Comparison of ENCODE assay signal across 8 cellular contexts in genomic region chr22:42820075-42820763, GRCh38. TPM values are rescaled to one million over a fixed set of nuclear protein-coding genes. Genes with fewer than 3 reads are reported as not detected.
DNase-seq lines count a peak whose midpoint lies in the region; ATAC-seq and TF ChIP-seq lines count a peak whose summit lies in the region.

No MANE protein-coding gene starts in this region.

- no peak overlapping the region for H3K4me3 ChIP-seq in neural cell (ENCODE audit: low read length)

- H3K4me2 ChIP-seq in neural cell (ENCODE audit: low read length): no peak overlapping the region

- ATAC-seq in HG03135 (IDR thresholded peaks at IDR 0.05; ENCODE audit: unreplicated experiment) (no peak), GM19328 (IDR thresholded peaks at IDR 0.05; ENCODE audit: unreplicated experiment) (no peak)

- H4K20me1 ChIP-seq in neural cell (ENCODE audit: insufficient read depth): no peaks in the 10 kb centered on the region

- no peaks in the 10 kb centered on the region for H3K9me2 ChIP-seq in neural cell (ENCODE audit: insufficient read depth, low read length)

- no peak overlapping the region for H2AFZ ChIP-seq in neural cell (ENCODE audit: low read depth, low read length)

- peaks cover 2% of the 10 kb centered on the region for H3K9me3 ChIP-seq in neural cell (ENCODE audit: low read length)

- H3F3A ChIP-seq in neural cell (ENCODE audit: insufficient read depth, low read length, poor library complexity, severe bottlenecking): no peaks in the 10 kb centered on the region

- peak; percentile 64 for DNase-seq in GM04503 (ENCODE audit: low read depth)
- DNase-seq in NCI-H460 (ENCODE audit: extremely low read depth, low read depth): peak; percentile 38
- peak; percentile 74 for DNase-seq in dedifferentiated amniotic fluid mesenchymal stem cell (ENCODE audit: extremely low spot score)
- no peak for DNase-seq in 8988T
- DNase-seq in SW480 (ENCODE audit: low spot score): no peak

- no peak for TF ChIP-seq EP300 in neural cell (conservative IDR thresholded peaks at IDR 0.05; ENCODE audit: poor library complexity, severe bottlenecking)

- no peak overlapping the region for H3K27ac ChIP-seq in neural cell (ENCODE audit: low read length)

- TF ChIP-seq CTCF in neural cell (IDR thresholded peaks at IDR 0.05; ENCODE audit: poor library complexity, severe bottlenecking): peak; percentile 71

- peaks cover 10% of the 10 kb centered on the region for H3K36me3 ChIP-seq in neural cell (ENCODE audit: insufficient read depth, low read length)

- TF ChIP-seq RAD21 in neural cell (conservative IDR thresholded peaks at IDR 0.05): peak; percentile 65

- H3K79me2 ChIP-seq in neural cell (replicated peaks; ENCODE audit: insufficient read depth, low read length): no peaks in the 10 kb centered on the region

- no peaks in the 10 kb centered on the region for H3K27me3 ChIP-seq in neural cell (ENCODE audit: insufficient read depth, low read depth, low read length)

- no peak overlapping the region for H3K9ac ChIP-seq in neural cell (ENCODE audit: low read length)

TF ChIP-seq in neural cell, 6 proteins besides CTCF, POLR2A, EP300 and RAD21:
- no peak for TF ChIP-seq TAF1 (IDR thresholded peaks at IDR 0.05; ENCODE audit: low read depth)
- no peak for TF ChIP-seq EZH2 (IDR thresholded peaks at IDR 0.05; ENCODE audit: borderline replicate concordance, insufficient read depth, low read length, poor library complexity, severe bottlenecking)
- no peak for TF ChIP-seq MXI1 (conservative IDR thresholded peaks at IDR 0.05; ENCODE audit: poor library complexity, severe bottlenecking)
- TF ChIP-seq SMC3 (conservative IDR thresholded peaks at IDR 0.05; ENCODE audit: poor library complexity): peak; percentile 62
- TF ChIP-seq REST (IDR thresholded peaks at IDR 0.05; ENCODE audit: borderline replicate concordance): no peak
- TF ChIP-seq POLR2AphosphoS5 (IDR thresholded peaks at IDR 0.05): no peak
TF ChIP-seq in neural cell: peak in this region for 1.

RNA-seq across cellular contexts. Expression of gene ARFGAP3, which starts 36.9 kb away (rescaled TPM):
- total RNA-seq in NCI-H460 (2014; rRNA removed; shearing (Covaris generic)): 22.4 and 23.1 TPM in 2 replicates
- 13.5 and 27.6 TPM in 2 replicates for polyA plus RNA-seq in NCI-H460 (2014; cell fraction: nucleus; rRNA removed)
- 66.9 and 80.7 TPM in 2 replicates for polyA plus RNA-seq in neural cell
- polyA minus RNA-seq in neural cell: 79.3 and 89.4 TPM in 2 replicates

Comparison
In these comparisons a context has a peak if more than half of its experiments do, and no peak if none do; other contexts are left out.
1. DNase-seq: peak in GM04503 (single experiment), NCI-H460 (single experiment) and dedifferentiated amniotic fluid mesenchymal stem cell (single experiment); none in 8988T (single experiment) and SW480 (single experiment).